ENCODE assay signal across 1 cellular context in the genomic region with DNA sequence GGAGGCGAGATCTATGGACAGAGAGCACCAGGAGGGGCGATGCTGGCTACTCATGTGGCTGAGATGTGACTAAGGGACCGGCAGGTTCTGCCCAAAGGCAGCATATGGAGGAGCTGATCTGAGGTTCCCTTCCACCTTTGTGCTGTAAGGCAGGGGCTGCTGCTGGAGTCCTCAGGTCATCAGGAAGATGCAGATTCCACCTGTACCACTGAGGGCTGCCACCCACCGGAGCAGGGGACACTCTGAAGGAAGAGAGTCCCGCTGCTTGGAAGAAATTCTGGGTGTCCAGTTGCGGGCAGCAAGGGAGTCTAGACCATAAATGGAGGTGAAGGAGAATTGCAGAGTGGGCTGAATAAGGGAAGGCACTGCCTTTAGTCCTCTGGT.
TF ChIP-seq lines count a peak whose summit lies in the region.

No MANE protein-coding gene starts in this region.

TF ChIP-seq in A549, 52 proteins besides CTCF, POLR2A, EP300 and RAD21:
- TF ChIP-seq RFX5 (IDR thresholded peaks at IDR 0.05) (no peak), HOXB13 (CRISPR knock-in tag; IDR thresholded peaks at IDR 0.05; ENCODE audit: low read depth) (no peak), KDM5A (IDR thresholded peaks at IDR 0.05) (no peak)
- TF ChIP-seq, protein P1, sequence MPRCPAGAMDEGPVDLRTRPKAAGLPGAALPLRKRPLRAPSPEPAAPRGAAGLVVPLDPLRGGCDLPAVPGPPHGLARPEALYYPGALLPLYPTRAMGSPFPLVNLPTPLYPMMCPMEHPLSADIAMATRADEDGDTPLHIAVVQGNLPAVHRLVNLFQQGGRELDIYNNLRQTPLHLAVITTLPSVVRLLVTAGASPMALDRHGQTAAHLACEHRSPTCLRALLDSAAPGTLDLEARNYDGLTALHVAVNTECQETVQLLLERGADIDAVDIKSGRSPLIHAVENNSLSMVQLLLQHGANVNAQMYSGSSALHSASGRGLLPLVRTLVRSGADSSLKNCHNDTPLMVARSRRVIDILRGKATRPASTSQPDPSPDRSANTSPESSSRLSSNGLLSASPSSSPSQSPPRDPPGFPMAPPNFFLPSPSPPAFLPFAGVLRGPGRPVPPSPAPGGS (IDR thresholded peaks at IDR 0.05): no peak
